Comparison of ENCODE assay signal across 1 cellular context in genomic region chr3:129314757-129315385, GRCh38.
TF ChIP-seq lines count a peak whose summit lies in the region.

No MANE protein-coding gene starts in this region.

TF ChIP-seq in HepG2, 621 proteins besides CTCF, POLR2A, EP300 and RAD21 (continued from another document and continues in another):
- TF ChIP-seq CSRNP1 (CRISPR knock-in tag; IDR thresholded peaks at IDR 0.05) (no peak; the same call in 1 of the 2 replicates), MTF1 (CRISPR knock-in tag; IDR thresholded peaks at IDR 0.05) (no peak; the same call in 1 of the 2 replicates), HIVEP1 (CRISPR knock-in tag; IDR thresholded peaks at IDR 0.05) (no peak), ESRRA (CRISPR knock-in tag; IDR thresholded peaks at IDR 0.05; ENCODE audit: low read depth) (no peak; the same call in 1 of the 2 replicates), SAFB2 (CRISPR knock-in tag; IDR thresholded peaks at IDR 0.05; ENCODE audit: borderline replicate concordance, low read depth) (peak; percentile 86; the same call in 1 of the 2 replicates), CEBPG (CRISPR knock-in tag; IDR thresholded peaks at IDR 0.05) (no peak), ZFP36L2 (CRISPR knock-in tag; IDR thresholded peaks at IDR 0.05) (no peak), DPF2 (CRISPR knock-in tag; IDR thresholded peaks at IDR 0.05; ENCODE audit: borderline replicate concordance, low read depth) (0 out of 2 replicates have a peak, but pooled peaks have one; percentile 20), LRRFIP1 (CRISPR knock-in tag; conservative IDR thresholded peaks at IDR 0.05) (no peak), KDM6A (CRISPR knock-in tag; IDR thresholded peaks at IDR 0.05; ENCODE audit: low read depth) (no peak), NFATC3 (CRISPR knock-in tag; IDR thresholded peaks at IDR 0.05) (no peak), ZNF572 (CRISPR knock-in tag; IDR thresholded peaks at IDR 0.05) (no peak), IRF2 (CRISPR knock-in tag; IDR thresholded peaks at IDR 0.05) (peak; percentile 32; the same call in 1 of the 2 replicates), ZMAT5 (CRISPR knock-in tag; IDR thresholded peaks at IDR 0.05; ENCODE audit: borderline replicate concordance, low read depth) (no peak), GFI1 (CRISPR knock-in tag; IDR thresholded peaks at IDR 0.05; ENCODE audit: borderline replicate concordance) (peak; percentile 39; the same call in 1 of the 2 replicates), ZNF557 (CRISPR knock-in tag; IDR thresholded peaks at IDR 0.05) (no peak), ZSCAN21 (CRISPR knock-in tag; IDR thresholded peaks at IDR 0.05; ENCODE audit: borderline replicate concordance) (no peak), SUZ12 (IDR thresholded peaks at IDR 0.05; ENCODE audit: low read depth, low read length) (no peak), MNT (IDR thresholded peaks at IDR 0.05) (no peak), ZBTB8A (CRISPR knock-in tag; IDR thresholded peaks at IDR 0.05; ENCODE audit: borderline replicate concordance, low read depth) (no peak), ZNF841 (CRISPR knock-in tag; IDR thresholded peaks at IDR 0.05; ENCODE audit: borderline replicate concordance) (no peak), KLF11 (CRISPR knock-in tag; IDR thresholded peaks at IDR 0.05) (peak; percentile 33; the same call in 1 of the 2 replicates), ARID2 (CRISPR knock-in tag; IDR thresholded peaks at IDR 0.05; ENCODE audit: borderline replicate concordance) (no peak), U2AF2 (IDR thresholded peaks at IDR 0.05; ENCODE audit: low read depth, low read length) (no peak), ZNF317 (CRISPR knock-in tag; IDR thresholded peaks at IDR 0.05) (no peak), RELA (CRISPR knock-in tag; IDR thresholded peaks at IDR 0.05) (no peak), ETV5 (CRISPR knock-in tag; IDR thresholded peaks at IDR 0.05; ENCODE audit: borderline replicate concordance) (0 out of 2 replicates have a peak, but pooled peaks have one; percentile 3), ATF7-NPFF (CRISPR knock-in tag; IDR thresholded peaks at IDR 0.05; ENCODE audit: low read depth) (no peak), FUBP1 (CRISPR knock-in tag; IDR thresholded peaks at IDR 0.05; ENCODE audit: borderline replicate concordance) (no peak), MXD3 (CRISPR knock-in tag; IDR thresholded peaks at IDR 0.05) (peak; percentile 46; the same call in 1 of the 2 replicates), RFX5 (IDR thresholded peaks at IDR 0.05; ENCODE audit: low read depth, low read length) (peak; percentile 93), TBP (CRISPR knock-in tag; IDR thresholded peaks at IDR 0.05) (no peak), ATF2 (CRISPR knock-in tag; IDR thresholded peaks at IDR 0.05) (no peak), ZC3H13 (CRISPR knock-in tag; IDR thresholded peaks at IDR 0.05) (peak; percentile 99), ETV6 (CRISPR knock-in tag; conservative IDR thresholded peaks at IDR 0.05) (no peak), EHMT2 (IDR thresholded peaks at IDR 0.05; ENCODE audit: borderline replicate concordance, low read depth, low read length) (no peak), CCDC6 (CRISPR knock-in tag; IDR thresholded peaks at IDR 0.05) (no peak), TEAD3 (CRISPR knock-in tag; optimal IDR thresholded peaks at IDR 0.05; ENCODE audit: borderline replicate concordance) (no peak), ZNF276 (CRISPR knock-in tag; IDR thresholded peaks at IDR 0.05; ENCODE audit: low read depth) (no peak), ZMAT3 (CRISPR knock-in tag; conservative IDR thresholded peaks at IDR 0.05) (peak; percentile 60; the same call in 1 of the 2 replicates), GATA4 (IDR thresholded peaks at IDR 0.05; ENCODE audit: borderline replicate concordance, low read depth) (no peak), KDM1A (CRISPR knock-in tag; IDR thresholded peaks at IDR 0.05) (no peak), NFYC (CRISPR knock-in tag; IDR thresholded peaks at IDR 0.05) (peak; percentile 72), ZNF235 (CRISPR knock-in tag; IDR thresholded peaks at IDR 0.05; ENCODE audit: borderline replicate concordance) (no peak), RFXAP (CRISPR knock-in tag; IDR thresholded peaks at IDR 0.05; ENCODE audit: borderline replicate concordance) (peak; percentile 99), SNRNP70 (IDR thresholded peaks at IDR 0.05; ENCODE audit: low read depth, low read length) (no peak), ZNF713 (CRISPR knock-in tag; IDR thresholded peaks at IDR 0.05) (no peak), PAF1 (CRISPR knock-in tag; IDR thresholded peaks at IDR 0.05) (no peak), ZNF234 (CRISPR knock-in tag; conservative IDR thresholded peaks at IDR 0.05) (no peak), BRD4 (CRISPR knock-in tag; IDR thresholded peaks at IDR 0.05) (no peak), FOXA3 (CRISPR knock-in tag; IDR thresholded peaks at IDR 0.05) (peak; percentile 78), TAF1 (CRISPR knock-in tag; IDR thresholded peaks at IDR 0.05) (peak; percentile 40), ZHX2 (IDR thresholded peaks at IDR 0.05; ENCODE audit: low read depth) (no peak), ZHX2 (CRISPR knock-in tag; IDR thresholded peaks at IDR 0.05; ENCODE audit: borderline replicate concordance) (no peak), ZNF530 (CRISPR knock-in tag; IDR thresholded peaks at IDR 0.05; ENCODE audit: low read depth) (no peak)
